22 cellular contexts compared by ENCODE assay signal in genomic region chr2:138415891-138416494, GRCh38.
DNase-seq lines count a peak whose midpoint lies in the region; ATAC-seq, FAIRE-seq and TF ChIP-seq lines count a peak whose summit lies in the region.
"Had no signal": no experiment of that assay in that cellular context is flagged by ENCODE, and none has a peak within 500 bp of the region (broad histone marks: within the 10 kb centered on the region; RNA-seq: fewer than 3 reads in every experiment).

No MANE protein-coding gene starts in this region.

- H2AK5ac ChIP-seq in IMR-90 (ENCODE audit: low read depth, low read length): no peak overlapping the region

- H3K9me3 Mint-ChIP-seq in astrocyte (ENCODE audit: unreplicated experiment): peaks cover 12% of the 10 kb centered on the region

- H3K4me1 ChIP-seq in IMR-90 (ENCODE audit: control insufficient read depth, insufficient read depth, low read length) (no peaks in the 10 kb centered on the region), astrocyte (ENCODE audit: insufficient read depth, low read length) (no peaks in the 10 kb centered on the region)
- H3K4me1 ChIP-seq: left ventricle myocardium inferior had no signal

- no peaks in the 10 kb centered on the region for H4K20me1 ChIP-seq in IMR-90 (ENCODE audit: insufficient read depth, low read length)
- H4K20me1 ChIP-seq in astrocyte (ENCODE audit: insufficient read depth, low read length): no peaks in the 10 kb centered on the region

- no peak overlapping the region for H3K23ac ChIP-seq in IMR-90 (ENCODE audit: low read depth, low read length)

- H3K4me3 ChIP-seq in IMR-90 (ENCODE audit: insufficient read depth, low read depth, low read length): no peak overlapping the region
- no peak overlapping the region for H3K4me3 ChIP-seq in astrocyte (ENCODE audit: insufficient read depth, low read depth, low read length)
- H3K4me3 ChIP-seq in fibroblast of pulmonary artery (replicated peaks; ENCODE audit: low read depth, low read length): no peak overlapping the region
- H3K4me3 ChIP-seq: left ventricle myocardium inferior had no signal

- H3K18ac ChIP-seq in IMR-90 (ENCODE audit: low read depth, low read length): no peak overlapping the region

- H4K91ac ChIP-seq in IMR-90 (ENCODE audit: insufficient read depth, low read depth, low read length): no peak overlapping the region

- H4K8ac ChIP-seq in IMR-90 (ENCODE audit: low read depth in 2 of 2, low read length in 2 of 2): no peak overlapping the region

- no peaks in the 10 kb centered on the region for H3K27me3 Mint-ChIP-seq in astrocyte (ENCODE audit: low read depth, unreplicated experiment)
- H3K27me3 Mint-ChIP-seq: CD4-positive, CD25-positive, alpha-beta regulatory T cell; progenitor cell of endocrine pancreas had no signal

- H3K36me3 ChIP-seq in IMR-90 (ENCODE audit: control insufficient read depth, insufficient read depth, low read length) (no peaks in the 10 kb centered on the region), astrocyte (ENCODE audit: insufficient read depth, low read length) (no peaks in the 10 kb centered on the region)
- H3K36me3 ChIP-seq: left ventricle myocardium inferior had no signal

- no peaks in the 10 kb centered on the region for H3K79me2 ChIP-seq in astrocyte (ENCODE audit: insufficient read depth, low read length)

- H3K4me3 Mint-ChIP-seq in astrocyte (ENCODE audit: unreplicated experiment): no peak overlapping the region
- H3K4me3 Mint-ChIP-seq: activated naive CD8-positive, alpha-beta T cell; activated T-helper 1 cell treated with anti-CD3 and anti-CD28 coated beads, Interleukin-12 subunit alpha, Interleukin-12 subunit beta, Interleukin-2, Interleukin-4 antibody, amounts not matched to agents 30 ng/mL and 10 ng/mL and 1 ng/mL, durations not matched to agents 14 hours and 24 hours and 36 hours; CD4-positive, CD25-positive, alpha-beta regulatory T cell; neural crest cell; stimulated activated effector memory CD8-positive, alpha-beta T cell treated with anti-CD3 and anti-CD28 coated beads, Interleukin-12 subunit alpha, Interleukin-12 subunit beta, amount 100 ng/mL, for 72 hours had no signal

- H3K9me3 ChIP-seq in IMR-90 (ENCODE audit: control insufficient read depth, insufficient read depth, low read length) (peaks cover 2% of the 10 kb centered on the region; the same call in 1 of the 2 replicates), astrocyte (ENCODE audit: insufficient read depth, low read depth, low read length) (no peaks in the 10 kb centered on the region)

- no peak overlapping the region for H2BK20ac ChIP-seq in IMR-90 (ENCODE audit: low read depth, low read length)

- ATAC-seq in IMR-90 (ENCODE audit: low read depth): no peak
- ATAC-seq in activated CD4-positive, CD25-positive, alpha-beta regulatory T cell treated with anti-CD3 and anti-CD28 coated beads, Interleukin-2, amount 50 U/mL, for 24 hours: no peak
- ATAC-seq: stimulated activated effector memory CD8-positive, alpha-beta T cell treated with anti-CD3 and anti-CD28 coated beads, Interleukin-12 subunit alpha, Interleukin-12 subunit beta, amount 100 ng/mL, for 72 hours had no signal

- CTCF ChIA-PET in IMR-90 (lab: Yijun Ruan, JAX): no interaction called here

- no peak overlapping the region for H2BK120ac ChIP-seq in IMR-90 (ENCODE audit: low read depth, low read length)

- H3K36me3 Mint-ChIP-seq in astrocyte (ENCODE audit: low read depth, unreplicated experiment): no peaks in the 10 kb centered on the region
- H3K36me3 Mint-ChIP-seq: CD4-positive, CD25-positive, alpha-beta regulatory T cell; stimulated activated effector memory CD8-positive, alpha-beta T cell treated with anti-CD3 and anti-CD28 coated beads, Interleukin-12 subunit alpha, Interleukin-12 subunit beta, amount 100 ng/mL, for 72 hours had no signal

- no peak overlapping the region for H3K9ac ChIP-seq in IMR-90 (ENCODE audit: low read depth, low read length)
- no peak overlapping the region for H3K9ac ChIP-seq in astrocyte (ENCODE audit: low read length)

- WGBS in IMR-90 (ENCODE audit: extremely low coverage in 2 of 2, insufficient read length in 1 of 2), 2 experiments: no CpG with 5 or more reads among the region's 5 CpGs

- H2AFZ ChIP-seq in IMR-90 (replicated peaks; ENCODE audit: low read length, poor library complexity) (no peak overlapping the region), astrocyte (ENCODE audit: low read depth, low read length) (no peak overlapping the region)

- peaks cover 2% of the 10 kb centered on the region for H3K4me1 Mint-ChIP-seq in astrocyte (ENCODE audit: low read depth, unreplicated experiment)
- H3K4me1 Mint-ChIP-seq: CD4-positive, CD25-positive, alpha-beta regulatory T cell; neural crest cell; stimulated activated effector memory CD8-positive, alpha-beta T cell treated with anti-CD3 and anti-CD28 coated beads, Interleukin-12 subunit alpha, Interleukin-12 subunit beta, amount 100 ng/mL, for 72 hours had no signal

- no TSS peak for BruUV-seq in IMR-90 (replicated peaks; lab: Mats Ljungman, UMichigan)

- no peak overlapping the region for H4K5ac ChIP-seq in IMR-90 (ENCODE audit: low read depth, low read length)

- in situ Hi-C loops in IMR-90 (cut with MboI; ENCODE audit: low sequenced_read_pairs) (no loop called here), GM13977 (cut with MboI; ENCODE audit: low pct_unique_long_range_greater_than_20kb, low sequenced_read_pairs, unreplicated experiment) (no loop called here)

- TF ChIP-seq CTCF in IMR-90 (conservative IDR thresholded peaks at IDR 0.05; ENCODE audit: low read depth, low read length) (no peak), astrocyte (IDR thresholded peaks at IDR 0.05; ENCODE audit: insufficient read depth, low read depth, low read length) (no peak), fibroblast of pulmonary artery (IDR thresholded peaks at IDR 0.05; ENCODE audit: low read length, missing control alignments) (no peak), GM13977 (IDR thresholded peaks at IDR 0.05; ENCODE audit: extremely low read depth, insufficient read depth, missing control alignments) (no peak)

- H3K27me3 ChIP-seq in IMR-90 (ENCODE audit: control insufficient read depth, insufficient read depth, low read length): no peaks in the 10 kb centered on the region
- H3K27me3 ChIP-seq in astrocyte (ENCODE audit: insufficient read depth, low read length): no peaks in the 10 kb centered on the region

- H2AK9ac ChIP-seq in IMR-90 (replicated peaks; ENCODE audit: low read depth, low read length, poor library complexity): no peak overlapping the region

- TF ChIP-seq RAD21 in IMR-90 (IDR thresholded peaks at IDR 0.05; ENCODE audit: low read length): no peak

- no peak overlapping the region for H2BK15ac ChIP-seq in IMR-90 (ENCODE audit: low read depth, low read length)

- TF ChIP-seq POLR2A in IMR-90 (IDR thresholded peaks at IDR 0.05; ENCODE audit: low read depth, low read length): no peak

- FAIRE-seq in astrocyte (lab: Jason Lieb, UNC) (no peak), frontal cortex (lab: Jason Lieb, UNC) (no peak)
- FAIRE-seq: GM12891, TTC549 had no signal

- no peak overlapping the region for H3K27ac Mint-ChIP-seq in astrocyte (ENCODE audit: unreplicated experiment)
- H3K27ac Mint-ChIP-seq: activated naive CD8-positive, alpha-beta T cell; activated T-helper 1 cell treated with anti-CD3 and anti-CD28 coated beads, Interleukin-12 subunit alpha, Interleukin-12 subunit beta, Interleukin-2, Interleukin-4 antibody, amounts not matched to agents 30 ng/mL and 10 ng/mL and 1 ng/mL, durations not matched to agents 14 hours and 24 hours and 36 hours; CD4-positive, CD25-positive, alpha-beta regulatory T cell; progenitor cell of endocrine pancreas; stimulated activated effector memory CD8-positive, alpha-beta T cell treated with anti-CD3 and anti-CD28 coated beads, Interleukin-12 subunit alpha, Interleukin-12 subunit beta, amount 100 ng/mL, for 72 hours had no signal

- dilution Hi-C loops in IMR-90 (cut with HindIII; ENCODE audit: low sequenced_read_pairs, unreplicated experiment): no loop called here

- intact Hi-C loops in IMR-90 (cut with micrococcal nuclease): no loop called here

- H2BK5ac ChIP-seq in IMR-90 (ENCODE audit: low read depth, low read length, poor library complexity, severe bottlenecking): no peak overlapping the region

- H3K14ac ChIP-seq in IMR-90 (replicated peaks; ENCODE audit: low read depth, low read length): no peak overlapping the region

- no peaks in the 10 kb centered on the region for H3K9me1 ChIP-seq in IMR-90 (ENCODE audit: insufficient read depth, low read length)

- DNase-seq in EH (ENCODE audit: low read depth) (peak; percentile 4), IMR-90 (peak; percentile 33), astrocyte (ENCODE audit: low read depth) (peak; percentile 44), fibroblast of pulmonary artery (ENCODE audit: low read depth) (peak; percentile 31), frontal cortex (ENCODE audit: low spot score in 2 of 2) (no peak), GM13977 (ENCODE audit: low spot score) (no peak)
- DNase-seq in stimulated activated CD4-positive, alpha-beta T cell treated with anti-CD3 and anti-CD28 coated beads, Interleukin-4, amount 100 ng/mL, for 1 hour: no peak
- DNase-seq: activated CD4-positive, alpha-beta T cell treated with anti-CD3 and anti-CD28 coated beads for 4 hours; CD4-positive, CD25-positive, alpha-beta regulatory T cell; GOT3; left ventricle myocardium inferior; NCI-H1105; NCI-H2081 treated with DMSO at 0.1 percent for 48 hours; NCI-H510A treated with DMSO at 0.1 percent for 48 hours had no signal

- POLR2A ChIA-PET in IMR-90 (lab: Charles Lee; ENCODE audit: unreplicated experiment): no interaction called here

- no peak overlapping the region for H3K4ac ChIP-seq in IMR-90 (ENCODE audit: low read depth, low read length)

- no peaks in the 10 kb centered on the region for H3K79me1 ChIP-seq in IMR-90 (ENCODE audit: low read depth in 1 of 2, low read length in 2 of 2)

- H3K56ac ChIP-seq in IMR-90 (ENCODE audit: extremely low read depth, insufficient read depth, low read length): no peak overlapping the region

- H3K4me2 ChIP-seq in IMR-90 (ENCODE audit: low read depth, low read length) (no peak overlapping the region), astrocyte (ENCODE audit: low read length) (no peak overlapping the region)

- H3K27ac ChIP-seq in IMR-90 (ENCODE audit: insufficient read depth, low read length) (no peak overlapping the region), astrocyte (ENCODE audit: low read depth, low read length) (no peak overlapping the region)
- H3K27ac ChIP-seq: left ventricle myocardium inferior had no signal

TF ChIP-seq in IMR-90, 13 proteins besides CTCF, POLR2A, EP300 and RAD21:
- TF ChIP-seq FOS (IDR thresholded peaks at IDR 0.05; ENCODE audit: low read depth, low read length) (peak; percentile 39; the same call in 1 of the 2 replicates), MAFK (IDR thresholded peaks at IDR 0.05; ENCODE audit: low read depth, low read length) (no peak)
TF ChIP-seq in IMR-90: peak in this region for 1.

Comparison
In these comparisons a context has a peak if more than half of its experiments do, and no peak if none do; other contexts are left out.
1. DNase-seq: peak in EH (single experiment), IMR-90 (single experiment), astrocyte (single experiment) and fibroblast of pulmonary artery (single experiment); none in frontal cortex (0 of 2), GM13977 (single experiment) and stimulated activated CD4-positive, alpha-beta T cell treated with anti-CD3 and anti-CD28 coated beads, Interleukin-4, amount 100 ng/mL, for 1 hour (single experiment).